Comparison of ENCODE assay signal across 15 cellular contexts in the genomic region with DNA sequence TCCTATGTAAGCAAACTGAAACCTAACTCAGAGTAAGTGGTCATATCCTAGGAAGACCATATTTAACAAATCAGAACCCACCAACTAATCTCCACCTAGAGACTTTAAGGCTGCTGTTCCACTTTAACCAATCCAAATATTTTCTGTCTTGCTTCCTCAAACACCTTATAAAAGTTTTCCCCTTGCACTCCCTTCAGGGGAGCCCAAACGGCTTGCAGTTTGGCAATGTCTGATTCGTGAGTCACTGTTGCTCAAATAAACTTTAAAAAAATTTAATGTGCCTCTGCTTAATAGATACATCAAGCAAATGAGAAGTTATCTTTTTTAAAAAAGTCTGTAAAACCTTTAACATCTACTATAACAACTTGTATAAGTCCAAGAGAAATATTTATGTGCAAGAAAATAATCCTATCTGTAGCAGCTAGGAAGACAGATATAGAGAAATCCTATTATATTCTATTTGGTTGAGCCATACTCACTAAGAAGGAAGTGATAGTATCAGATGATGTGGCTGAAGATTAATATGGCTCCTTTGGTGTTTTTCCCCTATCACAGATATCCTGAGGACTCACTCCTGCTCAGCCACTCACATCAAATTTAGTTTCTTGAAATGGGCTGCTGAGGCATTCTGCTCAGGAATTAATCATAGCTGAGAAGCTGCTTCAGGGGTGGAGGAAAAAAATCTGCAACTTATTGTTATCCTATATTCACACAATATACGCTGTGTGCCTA.
A peak's percentile ranks its signal among the peaks of the same experiment; 100 is the strongest.
DNase-seq lines count a peak whose midpoint lies in the region; ATAC-seq and TF ChIP-seq lines count a peak whose summit lies in the region.
"Had no signal": no experiment of that assay in that cellular context is flagged by ENCODE, and none has a peak within 500 bp of the region (broad histone marks: within the 10 kb centered on the region; RNA-seq: fewer than 3 reads in every experiment).

No MANE protein-coding gene starts in this region.

- H3K9me3 ChIP-seq in lung (ENCODE audit: control insufficient read depth in 2 of 2, insufficient read depth in 1 of 2, low read length in 1 of 2) (no peaks in the 10 kb centered on the region), esophagus squamous epithelium (no peaks in the 10 kb centered on the region)
- H3K9me3 ChIP-seq: uterus had no signal

- no peaks in the 10 kb centered on the region for H3K27me3 Mint-ChIP-seq in central memory CD8-positive, alpha-beta T cell

- H3K9me3 Mint-ChIP-seq in central memory CD8-positive, alpha-beta T cell, result no peaks in the 10 kb centered on the region
- H3K9me3 Mint-ChIP-seq: nephron had no signal

- peak overlapping the region; percentile 1 for H3K27ac Mint-ChIP-seq in central memory CD8-positive, alpha-beta T cell (ENCODE audit: low read depth)
- H3K27ac Mint-ChIP-seq: nephron had no signal

- peaks cover 5% of the 10 kb centered on the region for H3K4me1 Mint-ChIP-seq in central memory CD8-positive, alpha-beta T cell
- H3K4me1 Mint-ChIP-seq: nephron had no signal

- WGBS in lung, 2 donors, result 49 to 59% methylated on average over 3 of the region's 3 CpGs
- WGBS in esophagus squamous epithelium, 2 donors, result 35 to 41% methylated on average over 3 of the region's 3 CpGs

- no peak for TF ChIP-seq CTCF in AG10803 (conservative IDR thresholded peaks at IDR 0.05; ENCODE audit: low read length)
- TF ChIP-seq CTCF in lung (IDR thresholded peaks at IDR 0.05; ENCODE audit: control extremely low read depth, extremely low read depth), result no peak
- TF ChIP-seq CTCF in esophagus squamous epithelium (IDR thresholded peaks at IDR 0.05), result no peak

- peaks cover 2% of the 10 kb centered on the region for H3K36me3 Mint-ChIP-seq in central memory CD8-positive, alpha-beta T cell (ENCODE audit: insufficient read depth)

- no peak for TF ChIP-seq POLR2A in esophagus squamous epithelium (IDR thresholded peaks at IDR 0.05)

- H3K36me3 ChIP-seq in lung (ENCODE audit: control insufficient read depth in 2 of 2, insufficient read depth in 2 of 2, low read length in 2 of 2) (no peaks in the 10 kb centered on the region), esophagus squamous epithelium (peaks cover 0 to 7% (median 0%) of the 10 kb centered on the region in 3 donors)
- H3K36me3 ChIP-seq: uterus had no signal

- H3K27ac ChIP-seq in lung (ENCODE audit: low read depth in 1 of 2, low read length in 1 of 2), result no peak overlapping the region
- no peak overlapping the region for H3K27ac ChIP-seq in esophagus squamous epithelium
- H3K27ac ChIP-seq: KMS-11, skin epidermis, uterus had no signal

- no peak overlapping the region for H3K4me3 Mint-ChIP-seq in central memory CD8-positive, alpha-beta T cell
- H3K4me3 Mint-ChIP-seq: nephron had no signal

- DNase-seq in AG10803 (ENCODE audit: low read depth) (peak; percentile 31), NOMO-1 (lab: John Stamatoyannopoulos, UW; ENCODE audit: unreplicated experiment in 2 of 2) (peak; percentile 62 to 80), lung (ENCODE audit: low spot score) (no peak), amniotic stem cell (lab: John Stamatoyannopoulos, UW) (no peak), esophagus squamous epithelium (lab: John Stamatoyannopoulos, UW) (no peak), UCSD-AML1 (lab: John Stamatoyannopoulos, UW; ENCODE audit: unreplicated experiment) (no peak)
- no peak for DNase-seq in central memory CD8-positive, alpha-beta T cell (ENCODE audit: low spot score in 2 of 2)
- DNase-seq: AML-193, amygdala, RPMI8226, uterus had no signal

- H3K4me3 ChIP-seq in AG10803 (ENCODE audit: low read length) (no peak overlapping the region), lung (no peak overlapping the region), esophagus squamous epithelium (no peak overlapping the region)
- H3K4me3 ChIP-seq: skin epidermis, uterus had no signal

- intact Hi-C loops in esophagus squamous epithelium (cut with DNase I), result no loop called here

- H3K4me1 ChIP-seq in lung (ENCODE audit: control insufficient read depth in 2 of 2, insufficient read depth in 2 of 2, low read length in 2 of 2) (peaks cover 0 to 3% of the 10 kb centered on the region in 2 donors), esophagus squamous epithelium (peaks cover 0 to 9% (median 5%) of the 10 kb centered on the region in 3 donors)
- H3K4me1 ChIP-seq: uterus had no signal

- ATAC-seq in central memory CD8-positive, alpha-beta T cell (replicated peaks; ENCODE audit: extremely low read depth, poor library complexity, severe bottlenecking), result no peak
- ATAC-seq in lung (ENCODE audit: insufficient read depth, low FRiP score) (peak; percentile 64), HG03097 (IDR thresholded peaks at IDR 0.05; ENCODE audit: low FRiP score, unreplicated experiment) (no peak)

- H3K27me3 ChIP-seq in lung (ENCODE audit: control insufficient read depth, insufficient read depth) (no peaks in the 10 kb centered on the region), esophagus squamous epithelium (no peaks in the 10 kb centered on the region)
- H3K27me3 ChIP-seq: uterus had no signal

Comparison
In these comparisons a context has a peak if more than half of its experiments do, and no peak if none do; other contexts are left out.
1. DNase-seq: peak in AG10803 (single experiment) and NOMO-1 (2 of 2); none in central memory CD8-positive, alpha-beta T cell (0 of 2), lung (single experiment), amniotic stem cell (single experiment), esophagus squamous epithelium (single experiment) and UCSD-AML1 (single experiment).